ENCODE assay signal across 17 cellular contexts in the genomic region with DNA sequence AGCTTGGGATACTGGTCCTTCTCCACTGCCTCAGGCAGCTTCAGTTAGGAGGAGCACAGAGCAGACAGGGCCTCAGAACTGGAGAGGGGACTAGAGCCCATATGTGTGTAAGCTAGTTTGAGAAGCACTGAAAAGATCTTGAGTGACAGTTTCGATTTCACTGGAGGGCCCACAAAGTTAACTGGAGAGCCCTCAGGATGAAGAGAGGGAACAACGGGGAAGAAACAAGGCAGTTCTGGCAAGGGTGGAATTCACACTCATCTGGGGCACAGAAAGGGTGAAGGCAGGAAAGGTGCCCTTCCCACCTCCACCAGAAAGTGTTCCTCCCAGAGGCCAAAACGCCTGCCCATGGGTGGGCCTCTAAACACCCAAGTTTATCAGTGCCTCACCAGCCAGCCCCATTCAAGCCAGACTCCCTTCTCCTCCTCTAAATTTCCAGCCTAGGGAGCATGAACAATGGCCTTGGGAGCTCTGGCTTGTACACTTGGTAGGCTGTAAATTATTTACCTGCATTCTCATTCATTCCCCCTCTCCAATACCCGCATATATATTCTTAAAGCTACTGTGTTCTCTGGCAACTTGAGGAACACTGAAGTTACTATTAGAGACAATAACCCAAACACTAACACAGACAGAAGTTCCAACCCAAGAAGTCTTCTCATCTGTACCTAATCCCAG.
DNase-seq lines count a peak whose midpoint lies in the region; ATAC-seq and TF ChIP-seq lines count a peak whose summit lies in the region.
"Had no signal": no experiment of that assay in that cellular context is flagged by ENCODE, and none has a peak within 500 bp of the region (broad histone marks: within the 10 kb centered on the region; RNA-seq: fewer than 3 reads in every experiment).

No MANE protein-coding gene starts in this region.

- H3K9me3 Mint-ChIP-seq in stimulated activated naive CD8-positive, alpha-beta T cell treated with anti-CD3 and anti-CD28 coated beads, Interleukin-15, amount 100 ng/mL, for 72 hours, result no peaks in the 10 kb centered on the region

- peak overlapping the region; percentile 11; the same call in 1 of the 2 replicates for H3K4me2 ChIP-seq in OCI-LY1 (ENCODE audit: low read length)

- no peaks in the 10 kb centered on the region for H4K20me1 ChIP-seq in OCI-LY1 (ENCODE audit: insufficient read depth, low read length)

- DNase-seq in stimulated activated naive CD8-positive, alpha-beta T cell treated with anti-CD3 and anti-CD28 coated beads, Interleukin-15, amount 100 ng/mL, for 72 hours, result no peak
- no peak for DNase-seq in stimulated activated naive CD8-positive, alpha-beta T cell treated with anti-CD3 and anti-CD28 coated beads, Interleukin-15, Interleukin-2, amounts not matched to agents 100 U/mL and 50 U/mL, for 24 hours
- DNase-seq in kidney glomerular epithelial cell (lab: John Stamatoyannopoulos, UW) (peak; percentile 65), NCI-H446 treated with DMSO at 0.1 percent for 48 hours (lab: John Stamatoyannopoulos, UW) (no peak), hypothalamus (lab: John Stamatoyannopoulos, UW) (no peak), NCI-H2171 treated with DMSO at 0.1 percent for 48 hours (lab: John Stamatoyannopoulos, UW) (no peak), NCI-H1105 (lab: John Stamatoyannopoulos, UW) (no peak)
- DNase-seq: activated CD4-positive, CD25-positive, alpha-beta regulatory T cell treated with anti-CD3 and anti-CD28 coated beads, Interleukin-2, amount 50 U/mL, for 72 hours; activated gamma-delta T cell treated with Interleukin-2 at 50 U/mL for 16 hours; EL; left ventricle myocardium inferior; NCI-H1048; NCI-H748 treated with DMSO at 0.1 percent for 48 hours; stimulated activated CD4-positive, alpha-beta T cell treated with anti-CD3 and anti-CD28 coated beads, Interleukin-4, amount 100 ng/mL, for 1 hour had no signal

- no peaks in the 10 kb centered on the region for H3K27me3 Mint-ChIP-seq in stimulated activated naive CD8-positive, alpha-beta T cell treated with anti-CD3 and anti-CD28 coated beads, Interleukin-15, amount 100 ng/mL, for 72 hours

- peak overlapping the region in 1 of 2 donors; percentile 71 for H3K27ac Mint-ChIP-seq in stimulated activated naive CD8-positive, alpha-beta T cell treated with anti-CD3 and anti-CD28 coated beads, Interleukin-15, amount 100 ng/mL, for 72 hours

- ATAC-seq in stimulated activated naive CD8-positive, alpha-beta T cell treated with anti-CD3 and anti-CD28 coated beads, Interleukin-15, amount 100 ng/mL, for 72 hours, result no peak
- no peak for ATAC-seq in stimulated activated naive CD8-positive, alpha-beta T cell treated with anti-CD3 and anti-CD28 coated beads, Interleukin-15, Interleukin-2, amounts not matched to agents 100 U/mL and 50 U/mL, for 24 hours

- no peak overlapping the region for H3K9ac ChIP-seq in OCI-LY1 (ENCODE audit: low read length)
- H3K9ac ChIP-seq: parathyroid adenoma had no signal

- H3K4me3 ChIP-seq in OCI-LY1 (ENCODE audit: low read depth, low read length, poor library complexity, severe bottlenecking), result no peak overlapping the region
- H3K4me3 ChIP-seq: left ventricle myocardium inferior, SK-N-MC had no signal

- peaks cover 64% of the 10 kb centered on the region for H3K4me1 Mint-ChIP-seq in stimulated activated naive CD8-positive, alpha-beta T cell treated with anti-CD3 and anti-CD28 coated beads, Interleukin-15, amount 100 ng/mL, for 72 hours

- H3F3A ChIP-seq in OCI-LY1 (ENCODE audit: insufficient read depth, low read length), result no peaks in the 10 kb centered on the region

- no peaks in the 10 kb centered on the region for H3K27me3 ChIP-seq in OCI-LY1 (ENCODE audit: insufficient read depth, low read length)

- peaks cover 62% of the 10 kb centered on the region for H3K4me1 ChIP-seq in OCI-LY1 (ENCODE audit: insufficient read depth, low read length, severe bottlenecking)

- H3K4me3 Mint-ChIP-seq in stimulated activated naive CD8-positive, alpha-beta T cell treated with anti-CD3 and anti-CD28 coated beads, Interleukin-15, amount 100 ng/mL, for 72 hours, result peak overlapping the region; percentile 1 to 22

- no peaks in the 10 kb centered on the region for H3K9me3 ChIP-seq in OCI-LY1 (ENCODE audit: low read length)
- H3K9me3 ChIP-seq: left ventricle myocardium inferior had no signal

- no peaks in the 10 kb centered on the region for H3K79me2 ChIP-seq in OCI-LY1 (ENCODE audit: insufficient read depth, low read length)
- H3K79me2 ChIP-seq: parathyroid adenoma had no signal

- peak overlapping the region; percentile 23 for H3K27ac ChIP-seq in OCI-LY1 (ENCODE audit: low read depth, low read length, poor library complexity, severe bottlenecking)
- H3K27ac ChIP-seq: left ventricle myocardium inferior, parathyroid adenoma, SK-N-MC had no signal

- H3K36me3 ChIP-seq in OCI-LY1 (ENCODE audit: insufficient read depth, low read length), result peaks cover 39% of the 10 kb centered on the region

- H3K9me2 ChIP-seq in OCI-LY1 (ENCODE audit: low read depth, low read length), result no peaks in the 10 kb centered on the region

- H2AFZ ChIP-seq in OCI-LY1 (ENCODE audit: low read length), result no peak overlapping the region
- H2AFZ ChIP-seq: parathyroid adenoma had no signal

- TF ChIP-seq CTCF in OCI-LY1 (IDR thresholded peaks at IDR 0.05; ENCODE audit: low read length), result no peak
